In genomic region chr6:63351995-63352586, GRCh38 we compare ENCODE assay signal across 8 cellular contexts. TPM values are rescaled to one million over a fixed set of nuclear protein-coding genes. Genes with fewer than 3 reads are reported as not detected.
DNase-seq lines count a peak whose midpoint lies in the region; ATAC-seq and TF ChIP-seq lines count a peak whose summit lies in the region.

No MANE protein-coding gene starts in this region.

- no peaks in the 10 kb centered on the region for H3K36me3 ChIP-seq in colonic mucosa
- H3K36me3 ChIP-seq in H7 (replicated peaks; ENCODE audit: control insufficient read depth, insufficient read depth, low read length), result no peaks in the 10 kb centered on the region

- H3K4me1 Mint-ChIP-seq in activated CD4-positive, alpha-beta T cell treated with anti-CD3 and anti-CD28 coated beads, Interleukin-2, amount 10 ng/mL, durations not matched to agents 24 days and 14 days, result peaks cover 12% of the 10 kb centered on the region
- peaks cover 14% of the 10 kb centered on the region for H3K4me1 Mint-ChIP-seq in osteocyte (ENCODE audit: unreplicated experiment)

- no peak overlapping the region for H3K27ac Mint-ChIP-seq in activated CD4-positive, alpha-beta T cell treated with anti-CD3 and anti-CD28 coated beads, Interleukin-2, amount 10 ng/mL, durations not matched to agents 24 days and 14 days
- no peak overlapping the region for H3K27ac Mint-ChIP-seq in osteocyte (ENCODE audit: unreplicated experiment)

- intact Hi-C loops in activated CD4-positive, alpha-beta T cell treated with anti-CD3 and anti-CD28 coated beads, Interleukin-2, amount 10 ng/mL, durations not matched to agents 24 days and 14 days (cut with micrococcal nuclease), result loop anchor here (1.0 to 2.0 kb wide), 3 partner anchors 222 to 412 kb away; no protein-coding TSS in a partner anchor
- intact Hi-C loops in colonic mucosa (cut with DNase I), result loop anchor here (5.0 to 10.0 kb wide), 3 partner anchors 223 to 415 kb away; partner anchors contain the start of genes LOC128125822 and PTP4A1

- no peak for DNase-seq in activated CD4-positive, alpha-beta T cell treated with anti-CD3 and anti-CD28 coated beads, Interleukin-2, amount 10 ng/mL, durations not matched to agents 24 days and 14 days
- DNase-seq in activated CD4-positive, alpha-beta T cell treated with anti-CD3 and anti-CD28 coated beads for 48 hours, result no peak
- DNase-seq in colonic mucosa, result no peak
- no peak for DNase-seq in osteocyte (ENCODE audit: extremely low spot score, unreplicated experiment)
- no peak for DNase-seq in NCI-H1092 (lab: John Stamatoyannopoulos, UW)
- DNase-seq in H7, result no peak

- H3K9ac ChIP-seq in colonic mucosa (ENCODE audit: low read depth in 2 of 2, low read length in 2 of 2), result no peak overlapping the region

- H3K27me3 ChIP-seq in colonic mucosa (no peaks in the 10 kb centered on the region), H7 (ENCODE audit: control insufficient read depth, insufficient read depth, low read length) (no peaks in the 10 kb centered on the region)

- H3K9me3 ChIP-seq in colonic mucosa, result no peaks in the 10 kb centered on the region

- peaks cover 6% of the 10 kb centered on the region for H3K27me3 Mint-ChIP-seq in activated CD4-positive, alpha-beta T cell treated with anti-CD3 and anti-CD28 coated beads, Interleukin-2, amount 10 ng/mL, durations not matched to agents 24 days and 14 days
- H3K27me3 Mint-ChIP-seq in osteocyte (ENCODE audit: unreplicated experiment), result no peaks in the 10 kb centered on the region

- no peaks in the 10 kb centered on the region for H3K9me3 Mint-ChIP-seq in activated CD4-positive, alpha-beta T cell treated with anti-CD3 and anti-CD28 coated beads, Interleukin-2, amount 10 ng/mL, durations not matched to agents 24 days and 14 days
- H3K9me3 Mint-ChIP-seq in osteocyte (ENCODE audit: unreplicated experiment), result peaks cover 6% of the 10 kb centered on the region

- TF ChIP-seq CTCF in LNCAP (IDR thresholded peaks at IDR 0.05) (peak; percentile 55; the same call in 1 of the 2 replicates), colonic mucosa (IDR thresholded peaks at IDR 0.05) (peak; percentile 21), osteocyte (IDR thresholded peaks at IDR 0.05) (peak; percentile 50)

- H3K4me1 ChIP-seq in colonic mucosa, result no peaks in the 10 kb centered on the region

- ATAC-seq in GM21825 (IDR thresholded peaks at IDR 0.05; ENCODE audit: unreplicated experiment), result peak; percentile 38

- no peaks in the 10 kb centered on the region for H3K36me3 Mint-ChIP-seq in activated CD4-positive, alpha-beta T cell treated with anti-CD3 and anti-CD28 coated beads, Interleukin-2, amount 10 ng/mL, durations not matched to agents 24 days and 14 days (ENCODE audit: low read depth)
- H3K36me3 Mint-ChIP-seq in osteocyte (ENCODE audit: unreplicated experiment), result no peaks in the 10 kb centered on the region

- H3K4me3 ChIP-seq in colonic mucosa (no peak overlapping the region), H7 (ENCODE audit: insufficient read depth, low read depth, low read length) (no peak overlapping the region)

- no peak overlapping the region for H3K27ac ChIP-seq in colonic mucosa

- peak overlapping the region; percentile 47 for H3K4me3 Mint-ChIP-seq in activated CD4-positive, alpha-beta T cell treated with anti-CD3 and anti-CD28 coated beads, Interleukin-2, amount 10 ng/mL, durations not matched to agents 24 days and 14 days
- H3K4me3 Mint-ChIP-seq in osteocyte (ENCODE audit: unreplicated experiment), result no peak overlapping the region

RNA-seq across cellular contexts. Expression of gene LGSN, which starts 32.3 kb away (rescaled TPM):
- not detected in 2 replicates for total RNA-seq in activated CD4-positive, alpha-beta T cell treated with anti-CD3 and anti-CD28 coated beads, Interleukin-2, amount 10 ng/mL, durations not matched to agents 24 days and 14 days
- total RNA-seq in colonic mucosa, result 10 to 100 TPM in 1 of 2 donors, under 1 TPM in 1; 0.11 to 13.2 TPM
- total RNA-seq in osteocyte, result 0.29 TPM in 1 of 2 replicates, not detected in the other
- total RNA-seq in H7 (2014; rRNA removed; shearing (Covaris generic)), result 0.07 and 0.17 TPM in 2 replicates
